Comparison of ENCODE assay signal across 16 cellular contexts in genomic region chr7:100985033-100985432, GRCh38. TPM values are rescaled to one million over a fixed set of nuclear protein-coding genes. Genes with fewer than 3 reads are reported as not detected.
"Had no signal": no experiment of that assay in that cellular context is flagged by ENCODE, and none has a peak within 500 bp of the region (broad histone marks: within the 10 kb centered on the region; RNA-seq: fewer than 3 reads in every experiment).

No MANE protein-coding gene starts in this region.

RNA-seq across cellular contexts. Expression of gene MUC12, which starts 15.7 kb away (rescaled TPM):
- total RNA-seq: activated naive CD4-positive, alpha-beta T cell treated with anti-CD3 and anti-CD28 coated beads for 36 hours; activated naive CD8-positive, alpha-beta T cell treated with anti-CD3 and anti-CD28 coated beads, Interleukin-2, amount 10 ng/mL, durations not matched to agents 7 days and 5 days; glomerular endothelial cell; left ventricle myocardium superior; natural killer cell treated with Interleukin-12 subunit alpha and Interleukin-12 subunit beta and Interleukin-15 and Interleukin-18, amount 100 ng/mL, for 72 hours; right lobe of liver; suprapubic skin; tibial nerve had no signal

RNA-seq across cellular contexts. Expression of gene MUC17, which starts 34.8 kb away (rescaled TPM):
- total RNA-seq: activated CD4-positive, alpha-beta memory T cell treated with anti-CD3 and anti-CD28 coated beads, Interleukin-2, amount 10 ng/mL, durations not matched to agents 7 days and 5 days; activated CD4-positive, alpha-beta T cell treated with anti-CD3 and anti-CD28 coated beads, Interleukin-2, amount 10 ng/mL, durations not matched to agents 24 days and 14 days; activated naive CD4-positive, alpha-beta T cell treated with anti-CD3 and anti-CD28 coated beads for 36 hours; activated naive CD8-positive, alpha-beta T cell treated with anti-CD3 and anti-CD28 coated beads, Interleukin-2, amount 10 ng/mL, durations not matched to agents 7 days and 5 days; activated T-cell treated with anti-CD3 and anti-CD28 coated beads, Interleukin-2, amount 50 U/mL, for 72 hours; fibroblast of lung; glomerular endothelial cell; left ventricle myocardium superior; natural killer cell treated with Interleukin-12 subunit alpha and Interleukin-12 subunit beta and Interleukin-15 and Interleukin-18, amount 100 ng/mL, for 72 hours; right lobe of liver; T-helper 2 cell treated with Interferon-gamma antibody and Interleukin-4, amounts not matched to agents 100 ng/mL and 5 ng/mL, for 36 hours; tibial nerve had no signal
- polyA plus RNA-seq: fibroblast of lung, pancreas, smooth muscle cell, stomach had no signal

RNA-seq across cellular contexts. Expression of gene MUC3A, which starts 35.7 kb away (rescaled TPM):
- total RNA-seq: activated CD4-positive, alpha-beta T cell treated with anti-CD3 and anti-CD28 coated beads, Interleukin-2, amount 10 ng/mL, durations not matched to agents 24 days and 14 days; activated naive CD4-positive, alpha-beta T cell treated with anti-CD3 and anti-CD28 coated beads for 36 hours; activated naive CD8-positive, alpha-beta T cell treated with anti-CD3 and anti-CD28 coated beads, Interleukin-2, amount 10 ng/mL, durations not matched to agents 7 days and 5 days; activated T-cell treated with anti-CD3 and anti-CD28 coated beads, Interleukin-2, amount 50 U/mL, for 72 hours; fibroblast of lung; glomerular endothelial cell; natural killer cell treated with Interleukin-12 subunit alpha and Interleukin-12 subunit beta and Interleukin-15 and Interleukin-18, amount 100 ng/mL, for 72 hours; smooth muscle cell; suprapubic skin; T-helper 2 cell treated with Interferon-gamma antibody and Interleukin-4, amounts not matched to agents 100 ng/mL and 5 ng/mL, for 36 hours had no signal
- polyA plus RNA-seq: fibroblast of lung, smooth muscle cell had no signal
